ENCODE assay signal across 23 cellular contexts in genomic region chr4:184906480-184907097, GRCh38.
A peak's percentile ranks its signal among the peaks of the same experiment; 100 is the strongest.
DNase-seq lines count a peak whose midpoint lies in the region; ATAC-seq and TF ChIP-seq lines count a peak whose summit lies in the region.
"Had no signal": no experiment of that assay in that cellular context is flagged by ENCODE, and none has a peak within 500 bp of the region (broad histone marks: within the 10 kb centered on the region; RNA-seq: fewer than 3 reads in every experiment).

No MANE protein-coding gene starts in this region.

- no peaks in the 10 kb centered on the region for H3K4me1 Mint-ChIP-seq in stimulated activated memory B cell treated with anti-CD40 and anti-IgM and Interleukin-4, amounts not matched to agents 10 μg/mL and 1 μg/mL and 100 μg/mL, for 72 hours

- no peak overlapping the region for H3K4me3 Mint-ChIP-seq in stimulated activated memory B cell treated with anti-CD40 and anti-IgM and Interleukin-4, amounts not matched to agents 10 μg/mL and 1 μg/mL and 100 μg/mL, for 72 hours
- H3K4me3 Mint-ChIP-seq: CD8-positive, alpha-beta T cell; IgD-negative memory B cell; T-cell had no signal

- peak overlapping the region; percentile 31 for H3K27ac Mint-ChIP-seq in stimulated activated memory B cell treated with anti-CD40 and anti-IgM and Interleukin-4, amounts not matched to agents 10 μg/mL and 1 μg/mL and 100 μg/mL, for 72 hours
- H3K27ac Mint-ChIP-seq: CD8-positive, alpha-beta T cell; IgD-negative memory B cell; T-cell had no signal

- H3K27me3 Mint-ChIP-seq in stimulated activated memory B cell treated with anti-CD40 and anti-IgM and Interleukin-4, amounts not matched to agents 10 μg/mL and 1 μg/mL and 100 μg/mL, for 72 hours: no peaks in the 10 kb centered on the region
- H3K27me3 Mint-ChIP-seq: T-cell had no signal

- no peak for TF ChIP-seq CTCF in epithelial cell of esophagus (IDR thresholded peaks at IDR 0.05; ENCODE audit: insufficient read depth, low read depth, low read length, missing control alignments)

- no peaks in the 10 kb centered on the region for H3K9me3 Mint-ChIP-seq in stimulated activated memory B cell treated with anti-CD40 and anti-IgM and Interleukin-4, amounts not matched to agents 10 μg/mL and 1 μg/mL and 100 μg/mL, for 72 hours
- H3K9me3 Mint-ChIP-seq: T-cell had no signal

- no peak overlapping the region for H3K4me3 ChIP-seq in epithelial cell of esophagus (ENCODE audit: low read length)
- H3K4me3 ChIP-seq: A549, HAP-1, MG63 had no signal

- in situ Hi-C loops in KBM-7 (cut with MboI; ENCODE audit: low pct_unique_long_range_greater_than_20kb, low sequenced_read_pairs): no loop called here

- no peak for TF ChIP-seq EP300 in Ishikawa (IDR thresholded peaks at IDR 0.05; ENCODE audit: borderline replicate concordance)

- peak; percentile 39 for DNase-seq in epithelial cell of esophagus (ENCODE audit: low read depth)
- DNase-seq in KBM-7: no peak
- DNase-seq: C1 segment of cervical spinal cord; Caco-2; CD8-positive, alpha-beta T cell; GOT3; MG63; NCI-H1105 treated with DMSO at 0.1 percent for 48 hours; NCI-H146; NCI-H2029; NCI-H446; NCI-H524 treated with DMSO at 0.1 percent for 48 hours; NCI-H82; SHP77; T-cell had no signal

- no peak for TF ChIP-seq RAD21 in Ishikawa (IDR thresholded peaks at IDR 0.05; ENCODE audit: low read depth)

- no peaks in the 10 kb centered on the region for H3K36me3 Mint-ChIP-seq in stimulated activated memory B cell treated with anti-CD40 and anti-IgM and Interleukin-4, amounts not matched to agents 10 μg/mL and 1 μg/mL and 100 μg/mL, for 72 hours
- H3K36me3 Mint-ChIP-seq: CD8-positive, alpha-beta T cell; IgD-negative memory B cell; T-cell had no signal

- ATAC-seq in GM19043 (IDR thresholded peaks at IDR 0.05; ENCODE audit: low read depth, unreplicated experiment): peak; percentile 21
- no peak for ATAC-seq in stimulated activated memory B cell treated with anti-CD40 and anti-IgM and Interleukin-4, amounts not matched to agents 10 μg/mL and 1 μg/mL and 100 μg/mL, for 72 hours
- ATAC-seq in HG03159 (IDR thresholded peaks at IDR 0.05; ENCODE audit: unreplicated experiment): no peak
- no peak for ATAC-seq in activated CD4-positive, CD25-positive, alpha-beta regulatory T cell treated with anti-CD3 and anti-CD28 coated beads, Interleukin-2, amount 50 U/mL, for 24 hours
- ATAC-seq: A549; CD8-positive, alpha-beta T cell had no signal

TF ChIP-seq in Ishikawa, 13 proteins besides CTCF, POLR2A, EP300 and RAD21:
- no peak for TF ChIP-seq YY1 (IDR thresholded peaks at IDR 0.05; ENCODE audit: low read depth)
- TF ChIP-seq FOXM1 (IDR thresholded peaks at IDR 0.05; ENCODE audit: borderline replicate concordance, low read depth): no peak
- TF ChIP-seq TEAD4 (IDR thresholded peaks at IDR 0.05): no peak
- TF ChIP-seq USF1 (IDR thresholded peaks at IDR 0.05): 0 out of 2 replicates have a peak, but pooled peaks have one; percentile 14
